1 cellular context compared by ENCODE assay signal in genomic region chr5:9437741-9438240, GRCh38.
TF ChIP-seq lines count a peak whose summit lies in the region.

No MANE protein-coding gene starts in this region.

TF ChIP-seq in SK-N-SH treated with all-trans-retinoic acid at 6 μM for 48 hours, 23 proteins besides CTCF, POLR2A, EP300 and RAD21 (continued from another document):
- no peak for TF ChIP-seq POU6F1 (CRISPR knock-in tag; IDR thresholded peaks at IDR 0.05; ENCODE audit: borderline replicate concordance, low read depth)
- peak; percentile 68; the same call in 1 of the 2 replicates for TF ChIP-seq ZC3H10 (CRISPR knock-in tag; IDR thresholded peaks at IDR 0.05)
- no peak for TF ChIP-seq PPARA (CRISPR knock-in tag; IDR thresholded peaks at IDR 0.05; ENCODE audit: borderline replicate concordance)
- TF ChIP-seq SNAI2 (CRISPR knock-in tag; IDR thresholded peaks at IDR 0.05): peak; percentile 66; the same call in 1 of the 2 replicates
TF ChIP-seq in SK-N-SH treated with all-trans-retinoic acid at 6 μM for 48 hours: peak in this region for 9.
